In genomic region chr7:107856806-107857540, GRCh38 we compare ENCODE assay signal across 1 cellular context.
TF ChIP-seq lines count a peak whose summit lies in the region.

No MANE protein-coding gene starts in this region.

TF ChIP-seq in HepG2, 621 proteins besides CTCF, POLR2A, EP300 and RAD21 (continued from another document):
- TF ChIP-seq ZBTB2 (CRISPR knock-in tag; IDR thresholded peaks at IDR 0.05; ENCODE audit: low read depth): no peak
- no peak for TF ChIP-seq MAFF (IDR thresholded peaks at IDR 0.05; ENCODE audit: low read depth, low read length)
- TF ChIP-seq ZNF773 (CRISPR knock-in tag; IDR thresholded peaks at IDR 0.05; ENCODE audit: borderline replicate concordance): no peak
- TF ChIP-seq ZNF20 (CRISPR knock-in tag; IDR thresholded peaks at IDR 0.05): no peak
- TF ChIP-seq ZNF770 (CRISPR knock-in tag; IDR thresholded peaks at IDR 0.05): peak; percentile 47
- no peak for TF ChIP-seq CHCHD3 (CRISPR knock-in tag; IDR thresholded peaks at IDR 0.05)
- TF ChIP-seq TEAD3 (CRISPR knock-in tag; optimal IDR thresholded peaks at IDR 0.05; ENCODE audit: borderline replicate concordance): peak; percentile 89
- no peak for TF ChIP-seq MBNL3 (CRISPR knock-in tag; conservative IDR thresholded peaks at IDR 0.05)
- no peak for TF ChIP-seq GMEB2 (CRISPR knock-in tag; IDR thresholded peaks at IDR 0.05; ENCODE audit: low read depth)
- TF ChIP-seq HDAC6 (IDR thresholded peaks at IDR 0.05; ENCODE audit: low read depth, low read length): no peak
- no peak for TF ChIP-seq HHEX (CRISPR knock-in tag; IDR thresholded peaks at IDR 0.05)
- no peak for TF ChIP-seq ZBTB46 (CRISPR knock-in tag; IDR thresholded peaks at IDR 0.05; ENCODE audit: borderline replicate concordance)
- no peak for TF ChIP-seq ISL2 (CRISPR knock-in tag; IDR thresholded peaks at IDR 0.05)
- no peak for TF ChIP-seq PAX8 (CRISPR knock-in tag; IDR thresholded peaks at IDR 0.05; ENCODE audit: borderline replicate concordance)
- no peak; the same call in 1 of the 2 replicates for TF ChIP-seq ZNF350 (CRISPR knock-in tag; IDR thresholded peaks at IDR 0.05; ENCODE audit: borderline replicate concordance, low read depth)
- no peak for TF ChIP-seq MED8 (CRISPR knock-in tag; IDR thresholded peaks at IDR 0.05; ENCODE audit: insufficient replicate concordance)
- no peak for TF ChIP-seq ZNF678 (CRISPR knock-in tag; IDR thresholded peaks at IDR 0.05)
- TF ChIP-seq CREB1 (IDR thresholded peaks at IDR 0.05): no peak
- no peak for TF ChIP-seq CREB1 (CRISPR knock-in tag; IDR thresholded peaks at IDR 0.05)
- TF ChIP-seq ZNF10 (CRISPR knock-in tag; IDR thresholded peaks at IDR 0.05; ENCODE audit: borderline replicate concordance, low read depth): no peak
- no peak for TF ChIP-seq ZSCAN22 (CRISPR knock-in tag; IDR thresholded peaks at IDR 0.05)
- no peak for TF ChIP-seq CCAR2 (optimal IDR thresholded peaks at IDR 0.05; ENCODE audit: low read depth, low read length)
- no peak for TF ChIP-seq PHF20 (CRISPR knock-in tag; IDR thresholded peaks at IDR 0.05)
- peak; percentile 75; the same call in 1 of the 2 replicates for TF ChIP-seq ZMYM4 (CRISPR knock-in tag; IDR thresholded peaks at IDR 0.05)
- TF ChIP-seq SOX13 (IDR thresholded peaks at IDR 0.05): no peak
- TF ChIP-seq SOX13 (CRISPR knock-in tag; conservative IDR thresholded peaks at IDR 0.05 in 1 of 2, IDR thresholded peaks at IDR 0.05 in 1 of 2): peak in 1 of 2 experiments; percentile 51; a peak in 1 of 4 replicates
- peak; percentile 56; the same call in 1 of the 2 replicates for TF ChIP-seq SNAPC5 (CRISPR knock-in tag; IDR thresholded peaks at IDR 0.05; ENCODE audit: borderline replicate concordance)
- no peak for TF ChIP-seq ZC3H4 (CRISPR knock-in tag; IDR thresholded peaks at IDR 0.05; ENCODE audit: borderline replicate concordance)
- TF ChIP-seq ZKSCAN5 (CRISPR knock-in tag; IDR thresholded peaks at IDR 0.05): no peak
- TF ChIP-seq JDP2 (CRISPR knock-in tag; IDR thresholded peaks at IDR 0.05; ENCODE audit: borderline replicate concordance): no peak
- no peak for TF ChIP-seq MATR3 (CRISPR knock-in tag; IDR thresholded peaks at IDR 0.05)
- peak; percentile 75; the same call in 1 of the 2 replicates for TF ChIP-seq TARDBP (CRISPR knock-in tag; IDR thresholded peaks at IDR 0.05)
- TF ChIP-seq YEATS4 (CRISPR knock-in tag; IDR thresholded peaks at IDR 0.05; ENCODE audit: borderline replicate concordance): no peak
- TF ChIP-seq U2AF2 (IDR thresholded peaks at IDR 0.05; ENCODE audit: low read depth, low read length): no peak
- TF ChIP-seq ZFY (CRISPR knock-in tag; IDR thresholded peaks at IDR 0.05): peak; percentile 52; the same call in 1 of the 2 replicates
- TF ChIP-seq DMTF1 (CRISPR knock-in tag; IDR thresholded peaks at IDR 0.05): no peak
- TF ChIP-seq GZF1 (CRISPR knock-in tag; IDR thresholded peaks at IDR 0.05): no peak
- no peak for TF ChIP-seq ZNF160 (CRISPR knock-in tag; IDR thresholded peaks at IDR 0.05)
- TF ChIP-seq ZNF484 (CRISPR knock-in tag; IDR thresholded peaks at IDR 0.05; ENCODE audit: borderline replicate concordance, low read depth): no peak
- no peak for TF ChIP-seq ONECUT2 (CRISPR knock-in tag; IDR thresholded peaks at IDR 0.05)
- no peak for TF ChIP-seq ZSCAN12 (CRISPR knock-in tag; IDR thresholded peaks at IDR 0.05)
- no peak for TF ChIP-seq DRAP1 (CRISPR knock-in tag; IDR thresholded peaks at IDR 0.05)
